1 cellular context compared by ENCODE assay signal in the genomic region with DNA sequence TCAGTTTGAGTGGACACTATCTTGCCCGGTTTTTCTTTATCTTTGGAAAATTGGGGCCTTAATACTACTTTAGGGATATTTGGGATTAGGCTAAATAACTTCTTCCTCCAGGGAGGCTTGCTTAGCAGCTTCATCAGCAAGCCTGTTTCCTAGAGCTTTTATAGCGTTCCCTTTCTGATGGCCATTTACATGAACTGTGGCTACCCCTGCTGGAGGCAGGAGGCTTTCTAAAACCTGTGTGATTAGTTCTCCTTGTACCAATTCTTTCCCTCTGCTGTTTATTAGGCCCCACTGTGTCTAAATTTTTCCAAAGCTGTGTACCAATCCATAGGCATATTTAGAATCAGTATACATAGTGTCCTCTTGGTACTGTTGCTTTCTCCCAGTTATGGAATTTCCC.
TF ChIP-seq lines count a peak whose summit lies in the region.

No MANE protein-coding gene starts in this region.

TF ChIP-seq in H1, 55 proteins besides CTCF, POLR2A, EP300 and RAD21 (continued from another document):
- TF ChIP-seq CREB1 (IDR thresholded peaks at IDR 0.05) (no peak), FOSL1 (IDR thresholded peaks at IDR 0.05; ENCODE audit: insufficient read depth, low read depth, low read length) (no peak), SIRT6 (IDR thresholded peaks at IDR 0.05; ENCODE audit: low read length) (no peak), TCF12 (IDR thresholded peaks at IDR 0.05; ENCODE audit: low read depth, low read length) (no peak), BRCA1 (IDR thresholded peaks at IDR 0.05; ENCODE audit: low read depth, low read length) (no peak), CTBP2 (IDR thresholded peaks at IDR 0.05; ENCODE audit: borderline replicate concordance, insufficient read depth, insufficient read length, low read length) (no peak), ASH2L (IDR thresholded peaks at IDR 0.05; ENCODE audit: low read length) (no peak)
TF ChIP-seq in H1: peak in this region for 0.
